Comparison of ENCODE assay signal across 2 cellular contexts in genomic region chr5:170627271-170627670, GRCh38.
TF ChIP-seq lines count a peak whose summit lies in the region.

No MANE protein-coding gene starts in this region.

TF ChIP-seq in H1, 55 proteins besides CTCF, POLR2A, EP300 and RAD21 (continued from another document):
- TF ChIP-seq, protein P1, sequence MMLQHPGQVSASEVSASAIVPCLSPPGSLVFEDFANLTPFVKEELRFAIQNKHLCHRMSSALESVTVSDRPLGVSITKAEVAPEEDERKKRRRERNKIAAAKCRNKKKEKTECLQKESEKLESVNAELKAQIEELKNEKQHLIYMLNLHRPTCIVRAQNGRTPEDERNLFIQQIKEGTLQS (IDR thresholded peaks at IDR 0.05; ENCODE audit: insufficient read depth, low read depth, low read length), result no peak
- no peak for TF ChIP-seq CTBP2 (IDR thresholded peaks at IDR 0.05; ENCODE audit: borderline replicate concordance, insufficient read depth, insufficient read length, low read length)
- TF ChIP-seq NRF1 (IDR thresholded peaks at IDR 0.05; ENCODE audit: low read depth, low read length), result no peak
- TF ChIP-seq SP4 (IDR thresholded peaks at IDR 0.05; ENCODE audit: low read length), result no peak
- no peak for TF ChIP-seq CEBPB (IDR thresholded peaks at IDR 0.05; ENCODE audit: low read depth, low read length)
- no peak for TF ChIP-seq BACH1 (IDR thresholded peaks at IDR 0.05; ENCODE audit: low read length)
- TF ChIP-seq YY1 (IDR thresholded peaks at IDR 0.05; ENCODE audit: low read depth, low read length), result no peak
- TF ChIP-seq MAX (IDR thresholded peaks at IDR 0.05), result no peak
- no peak for TF ChIP-seq TBP (IDR thresholded peaks at IDR 0.05; ENCODE audit: low read depth, low read length)

TF ChIP-seq in neural cell, 6 proteins besides CTCF, POLR2A, EP300 and RAD21 (continued from another document):
- TF ChIP-seq REST (IDR thresholded peaks at IDR 0.05; ENCODE audit: borderline replicate concordance) (no peak), MXI1 (conservative IDR thresholded peaks at IDR 0.05; ENCODE audit: poor library complexity, severe bottlenecking) (no peak)
